In the genomic region with DNA sequence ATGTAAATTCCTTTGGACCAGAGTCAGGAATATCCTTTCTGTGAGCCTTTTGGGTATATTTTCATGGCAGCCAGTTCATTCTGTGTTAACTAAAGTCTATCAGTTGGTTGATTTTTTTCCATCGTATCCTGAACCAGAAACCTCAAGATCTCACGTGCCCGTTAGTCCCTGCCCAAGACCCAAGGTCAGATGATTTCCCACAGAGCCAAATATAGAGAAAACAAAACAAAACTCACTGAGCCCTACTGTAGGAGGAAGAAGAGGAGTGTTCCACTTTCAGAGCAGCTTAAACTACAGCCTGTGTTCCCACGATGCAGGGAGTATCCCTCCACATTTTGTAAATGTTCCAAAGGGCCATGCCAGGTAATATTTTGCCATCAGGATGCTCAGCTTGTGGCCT, we compare ENCODE assay signal across 20 cellular contexts.
DNase-seq lines count a peak whose midpoint lies in the region; ATAC-seq and TF ChIP-seq lines count a peak whose summit lies in the region.
"Had no signal": no experiment of that assay in that cellular context is flagged by ENCODE, and none has a peak within 500 bp of the region (broad histone marks: within the 10 kb centered on the region; RNA-seq: fewer than 3 reads in every experiment).

No MANE protein-coding gene starts in this region.

- no peaks in the 10 kb centered on the region for H3K36me3 ChIP-seq in spleen

- in situ Hi-C loops in SK-MEL-5 (cut with HindIII; ENCODE audit: low pct_unique_long_range_greater_than_20kb, low sequenced_read_pairs), result no loop called here

- H3K4me3 ChIP-seq in spleen, result no peak overlapping the region
- H3K4me3 ChIP-seq: smooth muscle cell had no signal

- ATAC-seq in GM18502 (IDR thresholded peaks at IDR 0.05; ENCODE audit: poor library complexity, unreplicated experiment) (peak; percentile 41), HG02884 (IDR thresholded peaks at IDR 0.05; ENCODE audit: unreplicated experiment) (peak; percentile 67)
- ATAC-seq: activated CD8-positive, alpha-beta T cell treated with anti-CD3 and anti-CD28 coated beads for 36 hours; activated T-helper 17 cell treated with anti-CD3 and anti-CD28 coated beads, Interleukin-2, amount 50 U/mL, for 72 hours had no signal

- WGBS in spleen, 5 donors, result 4 to 10% (median 8%) methylated on average over 4 of the region's 4 CpGs

- no peak for TF ChIP-seq CTCF in spleen (IDR thresholded peaks at IDR 0.05 in 8 of 11, conservative IDR thresholded peaks at IDR 0.05 in 3 of 11)

- peaks cover 0 to 11% (median 2%) of the 10 kb centered on the region in 8 donors for H3K9me3 ChIP-seq in spleen

- H3K27me3 ChIP-seq in spleen (replicated peaks in 1 of 7), result no peaks in the 10 kb centered on the region

- DNase-seq in SK-MEL-5 (ENCODE audit: low read depth, low spot score) (peak; percentile 70), spleen (no peak), DMS53 (lab: John Stamatoyannopoulos, UW) (no peak), NCI-H2171 (lab: John Stamatoyannopoulos, UW) (no peak), germinal center (ENCODE audit: low spot score) (no peak)
- no peak for DNase-seq in activated CD4-positive, alpha-beta T cell treated with anti-CD3 and anti-CD28 coated beads for 4 hours
- DNase-seq: activated CD8-positive, alpha-beta T cell treated with anti-CD3 and anti-CD28 coated beads for 36 hours; amygdala; head of caudate nucleus; islet precursor cell; NCI-H1694 treated with DMSO at 0.1 percent for 48 hours; NCI-H524 treated with DMSO at 0.1 percent for 48 hours; Right ventricle myocardium superior; T1000 had no signal

- peaks cover 0 to 30% (median 16%) of the 10 kb centered on the region in 6 donors for H3K4me1 ChIP-seq in spleen

- H3K27ac ChIP-seq in spleen, result peak overlapping the region in 5 of 8 donors; percentile 20 to 63 (median 44)
- H3K27ac ChIP-seq: HL-60, KMS-11 had no signal

- intact Hi-C loops in spleen (cut with DNase I; ENCODE audit: low total_unique reads), result no loop called here

- no peak for TF ChIP-seq POLR2A in spleen (IDR thresholded peaks at IDR 0.05)
